ENCODE assay signal across 22 cellular contexts in genomic region chr22:22878801-22879674, GRCh38. TPM values are rescaled to one million over a fixed set of nuclear protein-coding genes. Genes with fewer than 3 reads are reported as not detected.
DNase-seq lines count a peak whose midpoint lies in the region; ATAC-seq, FAIRE-seq and TF ChIP-seq lines count a peak whose summit lies in the region.
"Had no signal": no experiment of that assay in that cellular context is flagged by ENCODE, and none has a peak within 500 bp of the region (broad histone marks: within the 10 kb centered on the region; RNA-seq: fewer than 3 reads in every experiment).

No MANE protein-coding gene starts in this region.

- H3K27ac Mint-ChIP-seq in activated CD4-positive, alpha-beta T cell treated with anti-CD3 and anti-CD28 coated beads, Interleukin-2, amount 10 ng/mL, durations not matched to agents 24 days and 14 days: no peak overlapping the region
- H3K27ac Mint-ChIP-seq: activated CD4-positive, alpha-beta T cell treated with anti-CD3 and anti-CD28 coated beads for 36 hours; activated T-helper 1 cell treated with anti-CD3 and anti-CD28 coated beads, Interleukin-12 subunit alpha, Interleukin-12 subunit beta, Interleukin-2, Interleukin-4 antibody, amounts not matched to agents 30 ng/mL and 10 ng/mL and 1 ng/mL, durations not matched to agents 14 hours and 24 hours and 36 hours; CD4-positive, alpha-beta T cell had no signal

- TF ChIP-seq CTCF in DND-41 (IDR thresholded peaks at IDR 0.05; ENCODE audit: borderline replicate concordance, extremely low read depth, low read length, poor library complexity, severe bottlenecking) (peak; percentile 46), GM13977 (IDR thresholded peaks at IDR 0.05; ENCODE audit: extremely low read depth, insufficient read depth, missing control alignments) (peak; percentile 19), VCaP (conservative IDR thresholded peaks at IDR 0.05) (peak; percentile 28; the same call in 1 of the 2 replicates), osteoblast (IDR thresholded peaks at IDR 0.05; ENCODE audit: extremely low read depth, low read depth, low read length) (no peak)

- ATAC-seq in DND-41 (ENCODE audit: insufficient read depth, low read depth): no peak
- ATAC-seq: activated CD4-positive, alpha-beta T cell treated with anti-CD3 and anti-CD28 coated beads for 36 hours had no signal

- DNase-seq in DND-41 (no peak), GM13977 (ENCODE audit: low spot score) (no peak), osteoblast (ENCODE audit: insufficient read length, low spot score, missing footprints) (peak; percentile 69), GM19239 (ENCODE audit: insufficient read length, low spot score) (no peak), hypothalamus (lab: John Stamatoyannopoulos, UW) (no peak)
- DNase-seq in activated CD4-positive, alpha-beta T cell treated with anti-CD3 and anti-CD28 coated beads, Interleukin-2, amount 10 ng/mL, durations not matched to agents 24 days and 14 days: no peak
- DNase-seq: activated CD4-positive, alpha-beta T cell treated with anti-CD3 and anti-CD28 coated beads for 36 hours; anterior cingulate cortex; CD4-positive, alpha-beta T cell; EL; midbrain; MV-4-11; nucleus accumbens; stimulated activated naive CD4-positive, alpha-beta T cell; T-helper 2 cell; uterus had no signal

- intact Hi-C loops in activated CD4-positive, alpha-beta T cell treated with anti-CD3 and anti-CD28 coated beads, Interleukin-2, amount 10 ng/mL, durations not matched to agents 24 days and 14 days (cut with micrococcal nuclease): no loop called here

- no peaks in the 10 kb centered on the region for H3K36me3 Mint-ChIP-seq in activated CD4-positive, alpha-beta T cell treated with anti-CD3 and anti-CD28 coated beads, Interleukin-2, amount 10 ng/mL, durations not matched to agents 24 days and 14 days (ENCODE audit: low read depth)

- H4K20me1 ChIP-seq in DND-41 (ENCODE audit: insufficient read depth, low read length) (no peaks in the 10 kb centered on the region), osteoblast (ENCODE audit: insufficient read depth, low read length) (no peaks in the 10 kb centered on the region)

- no peak overlapping the region for H3K4me3 ChIP-seq in DND-41 (ENCODE audit: low read depth in 1 of 2, low read length in 2 of 2)
- no peak overlapping the region for H3K4me3 ChIP-seq in osteoblast (ENCODE audit: insufficient read depth, low read length)
- H3K4me3 ChIP-seq: skin epidermis, uterus had no signal

- H3K4me1 ChIP-seq in DND-41 (ENCODE audit: insufficient read depth, low read length) (peaks cover 51% of the 10 kb centered on the region), osteoblast (ENCODE audit: insufficient read depth, low read length) (no peaks in the 10 kb centered on the region)
- H3K4me1 ChIP-seq: uterus had no signal

- H3K9me3 ChIP-seq in DND-41 (ENCODE audit: insufficient read depth, low read length, severe bottlenecking): peaks cover 7% of the 10 kb centered on the region
- H3K9me3 ChIP-seq in osteoblast (ENCODE audit: low read depth, low read length): no peaks in the 10 kb centered on the region

- no peak overlapping the region for H3K9ac ChIP-seq in DND-41 (ENCODE audit: low read depth, low read length)

- no peaks in the 10 kb centered on the region for H3K9me3 Mint-ChIP-seq in activated CD4-positive, alpha-beta T cell treated with anti-CD3 and anti-CD28 coated beads, Interleukin-2, amount 10 ng/mL, durations not matched to agents 24 days and 14 days
- H3K9me3 Mint-ChIP-seq: activated T-helper 1 cell treated with anti-CD3 and anti-CD28 coated beads, Interleukin-12 subunit alpha, Interleukin-12 subunit beta, Interleukin-2, Interleukin-4 antibody, amounts not matched to agents 30 ng/mL and 10 ng/mL and 1 ng/mL, durations not matched to agents 14 hours and 24 hours and 36 hours had no signal

- H3K27me3 Mint-ChIP-seq in activated CD4-positive, alpha-beta T cell treated with anti-CD3 and anti-CD28 coated beads, Interleukin-2, amount 10 ng/mL, durations not matched to agents 24 days and 14 days: peaks cover 21% of the 10 kb centered on the region
- H3K27me3 Mint-ChIP-seq: activated CD4-positive, alpha-beta T cell treated with anti-CD3 and anti-CD28 coated beads for 36 hours; CD4-positive, alpha-beta T cell had no signal

- no peak for FAIRE-seq in GM19239 (lab: Jason Lieb, UNC)
- FAIRE-seq: GM18507 had no signal

- H3K36me3 ChIP-seq in DND-41 (ENCODE audit: insufficient read depth, low read length): no peaks in the 10 kb centered on the region
- no peaks in the 10 kb centered on the region for H3K36me3 ChIP-seq in osteoblast (ENCODE audit: insufficient read depth, low read length)
- H3K36me3 ChIP-seq: uterus had no signal

- H3K27me3 ChIP-seq in DND-41 (ENCODE audit: insufficient read depth, low read length, poor library complexity): no peaks in the 10 kb centered on the region
- no peaks in the 10 kb centered on the region for H3K27me3 ChIP-seq in osteoblast (ENCODE audit: insufficient read depth, low read length)
- H3K27me3 ChIP-seq: uterus had no signal

- H3K4me1 Mint-ChIP-seq in activated CD4-positive, alpha-beta T cell treated with anti-CD3 and anti-CD28 coated beads, Interleukin-2, amount 10 ng/mL, durations not matched to agents 24 days and 14 days: peaks cover 3% of the 10 kb centered on the region

- no peak overlapping the region for H2AFZ ChIP-seq in DND-41 (ENCODE audit: low read depth, low read length)
- no peak overlapping the region for H2AFZ ChIP-seq in osteoblast (ENCODE audit: low read length)

- H3K4me3 Mint-ChIP-seq in activated CD4-positive, alpha-beta T cell treated with anti-CD3 and anti-CD28 coated beads, Interleukin-2, amount 10 ng/mL, durations not matched to agents 24 days and 14 days: no peak overlapping the region
- H3K4me3 Mint-ChIP-seq: activated CD4-positive, alpha-beta T cell treated with anti-CD3 and anti-CD28 coated beads for 36 hours; activated T-helper 1 cell treated with anti-CD3 and anti-CD28 coated beads, Interleukin-12 subunit alpha, Interleukin-12 subunit beta, Interleukin-2, Interleukin-4 antibody, amounts not matched to agents 30 ng/mL and 10 ng/mL and 1 ng/mL, durations not matched to agents 14 hours and 24 hours and 36 hours; CD4-positive, alpha-beta T cell had no signal

- H3K79me2 ChIP-seq in DND-41 (ENCODE audit: insufficient read depth, low read length) (no peaks in the 10 kb centered on the region), osteoblast (ENCODE audit: insufficient read depth, low read length) (no peaks in the 10 kb centered on the region)

- no peak overlapping the region for H3K4me2 ChIP-seq in DND-41 (ENCODE audit: insufficient read depth, low read length)
- no peak overlapping the region for H3K4me2 ChIP-seq in osteoblast (ENCODE audit: insufficient read depth, low read length)

- H3K27ac ChIP-seq in DND-41 (ENCODE audit: low read length) (peak overlapping the region; percentile 1), VCaP (no peak overlapping the region), osteoblast (ENCODE audit: low read depth, low read length) (no peak overlapping the region)
- H3K27ac ChIP-seq: skin epidermis, uterus had no signal

- in situ Hi-C loops in GM13977 (cut with MboI; ENCODE audit: low pct_unique_long_range_greater_than_20kb, low sequenced_read_pairs, unreplicated experiment): no loop called here

RNA-seq across cellular contexts. Expression of gene IGLL5, which starts 8.6 kb away (rescaled TPM):
- not detected in 2 replicates for total RNA-seq in osteoblast
- not detected in 2 replicates for total RNA-seq in activated CD4-positive, alpha-beta T cell treated with anti-CD3 and anti-CD28 coated beads, Interleukin-2, amount 10 ng/mL, durations not matched to agents 24 days and 14 days
- total RNA-seq: activated CD4-positive, alpha-beta T cell treated with anti-CD3 and anti-CD28 coated beads for 36 hours; activated T-helper 1 cell treated with anti-CD3 and anti-CD28 coated beads, Interleukin-12 subunit alpha, Interleukin-12 subunit beta, Interleukin-2, Interleukin-4 antibody, amounts not matched to agents 30 ng/mL and 10 ng/mL and 1 ng/mL, durations not matched to agents 14 hours and 24 hours and 36 hours; CD4-positive, alpha-beta T cell; HT-29; kidney epithelial cell had no signal
